ENCODE assay signal across 20 cellular contexts in the genomic region with DNA sequence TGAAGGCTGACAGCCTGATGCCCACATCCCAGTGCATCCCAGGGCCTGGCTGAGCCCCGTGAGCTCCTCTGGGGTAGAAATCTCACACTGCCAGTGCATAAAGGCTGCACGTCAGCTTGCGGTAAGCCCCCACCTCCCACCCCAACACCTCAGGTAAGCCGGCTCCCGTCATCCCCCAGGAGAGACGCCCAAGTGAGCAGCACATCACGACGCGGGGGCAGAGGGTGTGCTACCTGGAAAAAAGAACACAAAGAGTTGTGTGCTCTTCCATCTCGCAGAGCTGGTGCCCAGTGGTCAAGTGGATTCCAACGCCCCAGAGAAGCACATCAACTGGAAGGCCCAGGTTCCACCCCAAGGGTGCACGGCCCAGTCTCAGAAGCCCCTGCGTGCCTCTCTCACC.
"Had no signal": no experiment of that assay in that cellular context is flagged by ENCODE, and none has a peak within 500 bp of the region (broad histone marks: within the 10 kb centered on the region; RNA-seq: fewer than 3 reads in every experiment).

No MANE protein-coding gene starts in this region.

- DNase-seq: cerebellar nuclear complex; colonic mucosa; dermis blood vessel endothelial cell; foreskin keratinocyte; kidney; left colon; mucosa of descending colon; occipital lobe; retina; stimulated activated CD4-positive, alpha-beta T cell treated with anti-CD3 and anti-CD28 coated beads, Interleukin-12 subunit alpha, Interleukin-12 subunit beta, amount 100 ng/mL, for 4 hours; stimulated activated naive CD4-positive, alpha-beta T cell; stomach; transverse colon had no signal

- H3K9me3 ChIP-seq: colonic mucosa, mucosa of descending colon, pancreas, prostate gland, right lobe of liver, stomach, thoracic aorta, transverse colon had no signal

- H3K36me3 ChIP-seq: colonic mucosa, pancreas, prostate gland, right lobe of liver, transverse colon had no signal

- H3K27me3 ChIP-seq: colonic mucosa, foreskin keratinocyte, hepatocyte, pancreas, right lobe of liver, stomach, transverse colon had no signal

- H3K27me3 Mint-ChIP-seq: naive thymus-derived CD8-positive, alpha-beta T cell had no signal

- H3K27ac ChIP-seq: colonic mucosa, foreskin keratinocyte, hepatocyte, pancreas, prostate gland, right lobe of liver, skin epidermis, stomach, thoracic aorta, transverse colon had no signal

- H3K4me3 Mint-ChIP-seq: naive thymus-derived CD8-positive, alpha-beta T cell had no signal

- H3K9me3 Mint-ChIP-seq: naive thymus-derived CD8-positive, alpha-beta T cell had no signal

- H3K4me1 ChIP-seq: colonic mucosa, foreskin keratinocyte, pancreas, prostate gland, right lobe of liver, stomach, transverse colon had no signal

- H3K4me3 ChIP-seq: colonic mucosa, hepatocyte, mucosa of descending colon, pancreas, prostate gland, right lobe of liver, skin epidermis, stomach, thoracic aorta, transverse colon had no signal

- H3K27ac Mint-ChIP-seq: naive thymus-derived CD8-positive, alpha-beta T cell had no signal
